ENCODE assay signal across 23 cellular contexts in genomic region chr9:130988905-130989304, GRCh38. TPM values are rescaled to one million over a fixed set of nuclear protein-coding genes. Genes with fewer than 3 reads are reported as not detected.
"Had no signal": no experiment of that assay in that cellular context is flagged by ENCODE, and none has a peak within 500 bp of the region (broad histone marks: within the 10 kb centered on the region; RNA-seq: fewer than 3 reads in every experiment).

No MANE protein-coding gene starts in this region.

- H3K27ac ChIP-seq: epithelial cell of prostate, gastrocnemius medialis, neutrophil, parathyroid adenoma, right lobe of liver, thoracic aorta, tibial nerve, upper lobe of left lung had no signal

- H3K4me3 ChIP-seq: gastrocnemius medialis, lung, right lobe of liver, thoracic aorta, tibial nerve, upper lobe of left lung had no signal

- H2AFZ ChIP-seq: parathyroid adenoma had no signal

- H3K9me3 ChIP-seq: gastrocnemius medialis, neutrophil, right lobe of liver, thoracic aorta, tibial nerve, upper lobe of left lung had no signal

- H3K4me1 ChIP-seq: gastrocnemius medialis, parathyroid adenoma, right lobe of liver, tibial nerve, upper lobe of left lung had no signal

- DNase-seq: effector CD8-positive, alpha-beta T cell; endodermal cell; foreskin fibroblast; gastrocnemius medialis; head of caudate nucleus; natural killer cell; right lobe of liver; small intestine; stimulated activated CD4-positive, alpha-beta T cell treated with anti-CD3 and anti-CD28 coated beads, Interleukin-15, amount 100 ng/mL, for 24 hours; stimulated activated CD4-positive, alpha-beta T cell treated with anti-CD3 and anti-CD28 coated beads, Interleukin-2, amount 100 ng/mL, for 48 hours; stimulated activated naive B cell treated with anti-CD40 and anti-IgM and Interleukin-4, amounts not matched to agents 10 μg/mL and 1 μg/mL and 100 μg/mL, for 72 hours had no signal

- H3K36me3 ChIP-seq: gastrocnemius medialis, neutrophil, right lobe of liver, thoracic aorta, tibial nerve, upper lobe of left lung had no signal

- H3K27me3 ChIP-seq: neutrophil, right lobe of liver, upper lobe of left lung had no signal

- H3K79me2 ChIP-seq: parathyroid adenoma had no signal

RNA-seq across cellular contexts. Expression of gene LAMC3, which starts 20.1 kb away (rescaled TPM):
- total RNA-seq: natural killer cell had no signal

RNA-seq across cellular contexts. Expression of gene FIBCD1, which starts 49.9 kb away (rescaled TPM):
- total RNA-seq: gastrocnemius medialis, glomerular endothelial cell, left lobe of liver, liver, mononuclear cell, natural killer cell, progenitor cell of endocrine pancreas, right lobe of liver, thoracic aorta, tibial nerve had no signal
